31 cellular contexts compared by ENCODE assay signal in the genomic region with DNA sequence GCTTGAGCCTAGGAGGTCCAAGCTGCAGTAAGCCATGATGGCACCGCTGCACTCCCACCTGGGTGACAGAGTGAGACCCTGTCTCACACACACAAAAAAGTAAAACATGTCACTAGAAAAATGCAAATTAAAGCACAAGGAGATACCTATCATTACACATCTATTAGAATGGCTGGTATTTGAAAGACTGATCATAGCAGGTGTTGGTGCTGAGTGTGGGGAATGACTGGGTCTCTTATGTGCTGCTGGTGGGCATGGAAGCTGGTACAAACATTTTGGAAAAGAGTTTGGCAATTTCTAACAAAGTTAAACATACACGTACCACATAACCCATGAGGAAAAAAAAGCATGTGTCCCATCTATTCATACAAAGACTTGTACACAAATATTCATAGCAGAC.
"Had no signal": no experiment of that assay in that cellular context is flagged by ENCODE, and none has a peak within 500 bp of the region (broad histone marks: within the 10 kb centered on the region; RNA-seq: fewer than 3 reads in every experiment).

No MANE protein-coding gene starts in this region.

- H3K4me3 Mint-ChIP-seq: mesothelial cell of epicardium; naive B cell; natural killer cell; nephron progenitor cell; neural progenitor cell; stimulated activated memory B cell treated with anti-CD40 and anti-IgM and Interleukin-4, amounts not matched to agents 10 μg/mL and 1 μg/mL and 100 μg/mL, for 72 hours; stimulated activated naive CD8-positive, alpha-beta T cell treated with anti-CD3 and anti-CD28 coated beads, Interleukin-15, amount 100 ng/mL, for 72 hours; type B pancreatic cell had no signal

- H3K27ac ChIP-seq: hepatocyte, left lung, lower lobe of right lung, neural progenitor cell, neutrophil, ovary, prostate gland, tibial nerve, vagina had no signal

- DNase-seq: islet precursor cell; kidney glomerular epithelial cell; left cardiac atrium; left lung; lower lobe of right lung; mammary epithelial cell; mesenchymal stem cell; naive B cell; natural killer cell; nephron progenitor cell; occipital lobe; ovary; retina; right cardiac atrium; stimulated activated CD4-positive, alpha-beta T cell treated with anti-CD3 and anti-CD28 coated beads, Interleukin-1b, Interleukin-23, amount 100 ng/mL, for 48 hours; stimulated activated CD4-positive, alpha-beta T cell treated with anti-CD3 and anti-CD28 coated beads, Interleukin-2, amount 100 ng/mL, for 48 hours; stimulated activated CD4-positive, alpha-beta T cell treated with anti-CD3 and anti-CD28 coated beads, Interleukin-4, amount 100 ng/mL, for 4 hours; stimulated activated CD8-positive, alpha-beta memory T cell treated with anti-CD3 and anti-CD28 coated beads, Interleukin-4, amount 100 ng/mL, for 48 hours; stimulated activated naive CD4-positive, alpha-beta T cell treated with Interleukin-2 at 50 U/mL for 16 hours; stimulated activated naive CD8-positive, alpha-beta T cell treated with anti-CD3 and anti-CD28 coated beads, Interleukin-15, amount 100 ng/mL, for 72 hours; substantia nigra had no signal

- H3K36me3 Mint-ChIP-seq: mesothelial cell of epicardium; naive B cell; natural killer cell; neural progenitor cell; stimulated activated memory B cell treated with anti-CD40 and anti-IgM and Interleukin-4, amounts not matched to agents 10 μg/mL and 1 μg/mL and 100 μg/mL, for 72 hours; type B pancreatic cell had no signal

- H3K27me3 ChIP-seq: ovary, tibial nerve, vagina had no signal

- ATAC-seq: left cardiac atrium; left lung; lower lobe of right lung; natural killer cell; right cardiac atrium; stimulated activated memory B cell treated with anti-CD40 and anti-IgM and Interleukin-4, amounts not matched to agents 10 μg/mL and 1 μg/mL and 100 μg/mL, for 72 hours; stimulated activated naive CD8-positive, alpha-beta T cell treated with anti-CD3 and anti-CD28 coated beads, Interleukin-15, amount 100 ng/mL, for 72 hours had no signal

- H3K9me3 Mint-ChIP-seq: natural killer cell had no signal

- H3K4me1 Mint-ChIP-seq: naive B cell; natural killer cell; stimulated activated memory B cell treated with anti-CD40 and anti-IgM and Interleukin-4, amounts not matched to agents 10 μg/mL and 1 μg/mL and 100 μg/mL, for 72 hours; stimulated activated naive CD8-positive, alpha-beta T cell treated with anti-CD3 and anti-CD28 coated beads, Interleukin-15, amount 100 ng/mL, for 72 hours had no signal

- H3K4me3 ChIP-seq: hepatocyte, left lung, lower lobe of right lung, neural progenitor cell, ovary, prostate gland, smooth muscle cell, tibial nerve, vagina had no signal

- H3K9ac ChIP-seq: neural progenitor cell had no signal

- H3K36me3 ChIP-seq: left lung, lower lobe of right lung, neural progenitor cell, neutrophil, ovary, prostate gland, tibial nerve, vagina had no signal

- H3K9me3 ChIP-seq: left lung, lower lobe of right lung, neutrophil, ovary, prostate gland, vagina had no signal

- H3K27ac Mint-ChIP-seq: mesothelial cell of epicardium; natural killer cell; nephron progenitor cell; neural progenitor cell; stimulated activated memory B cell treated with anti-CD40 and anti-IgM and Interleukin-4, amounts not matched to agents 10 μg/mL and 1 μg/mL and 100 μg/mL, for 72 hours; stimulated activated naive CD8-positive, alpha-beta T cell treated with anti-CD3 and anti-CD28 coated beads, Interleukin-15, amount 100 ng/mL, for 72 hours; type B pancreatic cell had no signal

- H3K4me1 ChIP-seq: left lung, lower lobe of right lung, neural progenitor cell, prostate gland, tibial nerve, vagina had no signal
